In genomic region chrX:38664285-38664684, GRCh38 we compare ENCODE assay signal across 8 cellular contexts.
DNase-seq lines count a peak whose midpoint lies in the region; ATAC-seq and TF ChIP-seq lines count a peak whose summit lies in the region.

No MANE protein-coding gene starts in this region.

- no peak for TF ChIP-seq POLR2A in upper lobe of left lung (IDR thresholded peaks at IDR 0.05)

- H3K27me3 ChIP-seq in RWPE2 (ENCODE audit: insufficient read depth, poor library complexity, severe bottlenecking) (no peaks in the 10 kb centered on the region), upper lobe of left lung (no peaks in the 10 kb centered on the region)

- no peak for ATAC-seq in RWPE2 (ENCODE audit: low read depth)
- ATAC-seq in upper lobe of left lung (ENCODE audit: low FRiP score in 2 of 2): no peak

- H3K27ac ChIP-seq in RWPE2 (ENCODE audit: poor library complexity, severe bottlenecking): no peak overlapping the region
- H3K27ac ChIP-seq in upper lobe of left lung: no peak overlapping the region

- no peak overlapping the region for H3K4me3 ChIP-seq in RWPE2 (ENCODE audit: severe bottlenecking)
- H3K4me3 ChIP-seq in upper lobe of left lung: no peak overlapping the region

- TF ChIP-seq CTCF in RWPE2 (IDR thresholded peaks at IDR 0.05; ENCODE audit: poor library complexity, severe bottlenecking) (peak; percentile 37), upper lobe of left lung (IDR thresholded peaks at IDR 0.05) (peak in 4 of 6 experiments; percentile 17 to 45 (median 23))

- H3K9me3 ChIP-seq in RWPE2 (ENCODE audit: severe bottlenecking): no peaks in the 10 kb centered on the region
- H3K9me3 ChIP-seq in upper lobe of left lung: no peaks in the 10 kb centered on the region

- WGBS in upper lobe of left lung, 2 donors: 26 to 36% methylated on average over 5 of the region's 5 CpGs

- peak; percentile 1 for DNase-seq in DMS53 treated with DMSO at 0.1 percent for 48 hours (lab: John Stamatoyannopoulos, UW; ENCODE audit: unreplicated experiment)
- DNase-seq in HT1080 (ENCODE audit: low read depth): peak; percentile 8
- DNase-seq in RWPE2 (ENCODE audit: low spot score): no peak
- peak; percentile 4 for DNase-seq in glomerular endothelial cell (ENCODE audit: extremely low read depth, low read depth, low spot score)
- DNase-seq in upper lobe of left lung: no peak
- no peak for DNase-seq in SW 1271 (lab: John Stamatoyannopoulos, UW)
- no peak for DNase-seq in cortex of kidney (lab: John Stamatoyannopoulos, UW)
- no peak for DNase-seq in cardiac septum (ENCODE audit: low spot score)

- TF ChIP-seq EP300 in upper lobe of left lung (IDR thresholded peaks at IDR 0.05): no peak

- no peaks in the 10 kb centered on the region for H3K36me3 ChIP-seq in RWPE2 (ENCODE audit: low read depth)
- H3K36me3 ChIP-seq in upper lobe of left lung: no peaks in the 10 kb centered on the region

- no peaks in the 10 kb centered on the region for H3K4me1 ChIP-seq in RWPE2 (ENCODE audit: insufficient read depth, poor library complexity, severe bottlenecking)
- no peaks in the 10 kb centered on the region for H3K4me1 ChIP-seq in upper lobe of left lung

- intact Hi-C loops in cardiac septum (cut with DNase I): no loop called here

Comparison
In these comparisons a context has a peak if more than half of its experiments do, and no peak if none do; other contexts are left out.
1. DNase-seq: peak in DMS53 treated with DMSO at 0.1 percent for 48 hours (single experiment), HT1080 (single experiment) and glomerular endothelial cell (single experiment); none in RWPE2 (single experiment), upper lobe of left lung (0 of 2), SW 1271 (0 of 2), cortex of kidney (single experiment) and cardiac septum (single experiment).